In the genomic region with DNA sequence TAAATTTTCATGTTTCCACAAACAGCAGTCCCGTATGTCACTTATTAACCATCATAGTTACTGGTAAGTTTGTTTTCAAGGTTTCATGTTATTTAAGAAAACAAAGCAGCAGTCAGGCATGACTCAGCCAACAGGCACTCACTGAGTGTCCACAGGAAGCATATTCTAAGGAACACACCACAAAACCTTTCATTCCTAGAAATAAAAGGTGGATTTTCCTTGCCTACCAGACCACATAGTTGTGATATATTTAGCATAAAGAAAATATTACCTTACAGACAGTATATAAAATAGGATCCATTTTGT, we compare ENCODE assay signal across 8 cellular contexts.
DNase-seq lines count a peak whose midpoint lies in the region; ATAC-seq and TF ChIP-seq lines count a peak whose summit lies in the region.

No MANE protein-coding gene starts in this region.

- H4K91ac ChIP-seq in trophoblast cell (ENCODE audit: low read depth, low read length) = no peak overlapping the region

- no peak overlapping the region for H2AK5ac ChIP-seq in trophoblast cell (ENCODE audit: low read length)

- H4K8ac ChIP-seq in trophoblast cell (ENCODE audit: low read depth, low read length) = no peak overlapping the region

- H3K4me2 ChIP-seq in trophoblast cell (ENCODE audit: low read length) = no peak overlapping the region

- H3K9me3 Mint-ChIP-seq in activated naive CD4-positive, alpha-beta T cell treated with anti-CD3 and anti-CD28 coated beads, Interleukin-2, amount 50 U/mL, for 72 hours = peaks cover 1 to 8% of the 10 kb centered on the region in 2 donors

- no peak overlapping the region for H3K27ac Mint-ChIP-seq in activated naive CD4-positive, alpha-beta T cell treated with anti-CD3 and anti-CD28 coated beads, Interleukin-2, amount 50 U/mL, for 72 hours

- H2BK120ac ChIP-seq in trophoblast cell (ENCODE audit: insufficient read depth, low read length, poor library complexity) = no peak overlapping the region

- no peaks in the 10 kb centered on the region for H3K36me3 Mint-ChIP-seq in activated naive CD4-positive, alpha-beta T cell treated with anti-CD3 and anti-CD28 coated beads, Interleukin-2, amount 50 U/mL, for 72 hours

- no peak overlapping the region for H3K27ac ChIP-seq in trophoblast cell (ENCODE audit: low read depth, low read length)

- no peak for TF ChIP-seq CTCF in astrocyte of the cerebellum (IDR thresholded peaks at IDR 0.05; ENCODE audit: low read depth, low read length, missing control alignments)

- no peak overlapping the region for H3K14ac ChIP-seq in trophoblast cell (ENCODE audit: low read length)

- H2BK5ac ChIP-seq in trophoblast cell (ENCODE audit: low read depth, low read length, poor library complexity) = no peak overlapping the region

- H4K12ac ChIP-seq in trophoblast cell (ENCODE audit: low read depth, low read length) = no peak overlapping the region

- H3K9ac ChIP-seq in trophoblast cell (ENCODE audit: low read length) = no peak overlapping the region

- DNase-seq in astrocyte of the cerebellum (ENCODE audit: low read depth) = peak; percentile 78
- DNase-seq in trophoblast cell = peak; percentile 89 to 92
- DNase-seq in activated naive CD4-positive, alpha-beta T cell treated with anti-CD3 and anti-CD28 coated beads, Interleukin-2, amount 50 U/mL, for 72 hours (ENCODE audit: low spot score in 2 of 2) = no peak
- no peak for DNase-seq in NCI-H510A (lab: John Stamatoyannopoulos, UW)
- no peak for DNase-seq in NCI-H2196 (lab: John Stamatoyannopoulos, UW; ENCODE audit: unreplicated experiment)

- H3K4me3 ChIP-seq in astrocyte of the cerebellum (ENCODE audit: low read depth, low read length) = no peak overlapping the region
- no peak overlapping the region for H3K4me3 ChIP-seq in trophoblast cell (ENCODE audit: low read depth, low read length)

- H3K79me1 ChIP-seq in trophoblast cell (ENCODE audit: low read length) = no peaks in the 10 kb centered on the region

- H3K79me2 ChIP-seq in trophoblast cell (ENCODE audit: control insufficient read depth, insufficient read depth, low read length, poor library complexity) = no peaks in the 10 kb centered on the region

- no peaks in the 10 kb centered on the region for H3K9me3 ChIP-seq in trophoblast cell (ENCODE audit: insufficient read depth, low read depth, low read length)

- no peaks in the 10 kb centered on the region for H3K27me3 ChIP-seq in trophoblast cell (ENCODE audit: insufficient read depth, low read length)

- H2BK12ac ChIP-seq in trophoblast cell (ENCODE audit: low read length) = no peak overlapping the region

- no peak overlapping the region for H3K23ac ChIP-seq in trophoblast cell (ENCODE audit: low read length)

- peak; percentile 96 for ATAC-seq in GM18909 (IDR thresholded peaks at IDR 0.05; ENCODE audit: poor library complexity, unreplicated experiment)
- peak; percentile 97 for ATAC-seq in HG03196 (IDR thresholded peaks at IDR 0.05; ENCODE audit: unreplicated experiment)
- ATAC-seq in activated naive CD4-positive, alpha-beta T cell treated with anti-CD3 and anti-CD28 coated beads, Interleukin-2, amount 50 U/mL, for 72 hours = no peak
- ATAC-seq in HG03039 (IDR thresholded peaks at IDR 0.05; ENCODE audit: unreplicated experiment) = no peak

- in situ Hi-C loops in astrocyte of the cerebellum (cut with HindIII; ENCODE audit: low sequenced_read_pairs) = no loop called here

- H3K4me1 ChIP-seq in trophoblast cell (ENCODE audit: control insufficient read depth in 1 of 2, insufficient read depth in 2 of 2, low read length in 2 of 2) = no peaks in the 10 kb centered on the region

- no peaks in the 10 kb centered on the region for H3K36me3 ChIP-seq in trophoblast cell (ENCODE audit: control insufficient read depth in 1 of 2, insufficient read depth in 2 of 2, low read length in 2 of 2)

- no peak overlapping the region for H3K18ac ChIP-seq in trophoblast cell (ENCODE audit: low read length)

- no peak overlapping the region for H3K4ac ChIP-seq in trophoblast cell (ENCODE audit: low read depth, low read length)

- WGBS in trophoblast cell (ENCODE audit: extremely low coverage, insufficient coverage, insufficient read length) = no CpG with 5 or more reads among the region's 1 CpG

- H2AFZ ChIP-seq in trophoblast cell (ENCODE audit: insufficient read depth, low read length, poor library complexity) = no peak overlapping the region

Comparison
In these comparisons a context has a peak if more than half of its experiments do, and no peak if none do; other contexts are left out.
1. ATAC-seq: peak in GM18909 (single experiment) and HG03196 (single experiment); none in activated naive CD4-positive, alpha-beta T cell treated with anti-CD3 and anti-CD28 coated beads, Interleukin-2, amount 50 U/mL, for 72 hours (0 of 2) and HG03039 (single experiment).
2. DNase-seq: peak in astrocyte of the cerebellum (single experiment) and trophoblast cell (2 of 2); none in activated naive CD4-positive, alpha-beta T cell treated with anti-CD3 and anti-CD28 coated beads, Interleukin-2, amount 50 U/mL, for 72 hours (0 of 2), NCI-H510A (single experiment) and NCI-H2196 (single experiment).